In genomic region chr1:62912028-62912638, GRCh38 we compare ENCODE assay signal across 8 cellular contexts.
DNase-seq lines count a peak whose midpoint lies in the region; FAIRE-seq and TF ChIP-seq lines count a peak whose summit lies in the region.

No MANE protein-coding gene starts in this region.

- peak; percentile 55 for FAIRE-seq in RCC 7860 (lab: Jason Lieb, UNC)

- in situ Hi-C loops in ACHN (cut with HindIII; ENCODE audit: low pct_ligation_motif_present, low pct_unique_long_range_greater_than_20kb, low sequenced_read_pairs) (no loop called here), GM13977 (cut with MboI; ENCODE audit: low pct_unique_long_range_greater_than_20kb, low sequenced_read_pairs, unreplicated experiment) (no loop called here)

- TF ChIP-seq CTCF in GM13977 (IDR thresholded peaks at IDR 0.05; ENCODE audit: extremely low read depth, insufficient read depth, missing control alignments), result peak; percentile 75

- DNase-seq in ACHN (peak; percentile 13), GM13977 (ENCODE audit: low spot score) (peak; percentile 14), RCC 7860 (ENCODE audit: low spot score) (peak; percentile 10), glomerular endothelial cell (ENCODE audit: extremely low read depth, low read depth, low spot score) (peak; percentile 5), NCI-H774 (lab: John Stamatoyannopoulos, UW) (no peak), NCI-H1105 (lab: John Stamatoyannopoulos, UW) (no peak), DMS153 treated with DMSO at 0.1 percent for 48 hours (lab: John Stamatoyannopoulos, UW; ENCODE audit: unreplicated experiment) (no peak)
- DNase-seq in activated T-cell treated with anti-CD3 and anti-CD28 coated beads, Interleukin-2, amount 50 U/mL, for 1 hour, result no peak

Comparison
In these comparisons a context has a peak if more than half of its experiments do, and no peak if none do; other contexts are left out.
1. DNase-seq: peak in ACHN (single experiment), GM13977 (single experiment), RCC 7860 (single experiment) and glomerular endothelial cell (single experiment); none in NCI-H774 (single experiment), NCI-H1105 (single experiment), activated T-cell treated with anti-CD3 and anti-CD28 coated beads, Interleukin-2, amount 50 U/mL, for 1 hour (single experiment) and DMS153 treated with DMSO at 0.1 percent for 48 hours (single experiment).